2 cellular contexts compared by ENCODE assay signal in the genomic region with DNA sequence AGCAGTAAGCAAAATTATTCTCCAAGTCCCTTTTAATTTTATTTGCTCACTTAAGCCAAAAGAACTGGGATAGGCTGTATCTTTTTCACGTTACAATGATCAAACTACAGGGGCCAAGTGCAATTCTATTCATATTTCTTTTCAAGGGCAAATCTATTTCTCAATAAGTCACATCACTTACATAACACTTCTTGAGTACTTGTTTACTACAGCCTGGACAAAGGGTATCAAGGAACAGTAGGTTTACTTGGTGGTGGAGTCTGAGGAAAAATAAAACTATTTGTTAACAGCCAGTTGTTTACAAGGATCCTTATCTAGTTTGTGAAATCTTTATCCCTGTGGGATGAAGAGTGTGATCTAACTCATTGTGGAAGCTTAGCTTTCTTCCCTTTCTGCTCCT.
TF ChIP-seq lines count a peak whose summit lies in the region.

No MANE protein-coding gene starts in this region.

TF ChIP-seq in liver, 16 proteins besides CTCF, POLR2A, EP300 and RAD21 (continued from another document):
- TF ChIP-seq, protein P1, sequence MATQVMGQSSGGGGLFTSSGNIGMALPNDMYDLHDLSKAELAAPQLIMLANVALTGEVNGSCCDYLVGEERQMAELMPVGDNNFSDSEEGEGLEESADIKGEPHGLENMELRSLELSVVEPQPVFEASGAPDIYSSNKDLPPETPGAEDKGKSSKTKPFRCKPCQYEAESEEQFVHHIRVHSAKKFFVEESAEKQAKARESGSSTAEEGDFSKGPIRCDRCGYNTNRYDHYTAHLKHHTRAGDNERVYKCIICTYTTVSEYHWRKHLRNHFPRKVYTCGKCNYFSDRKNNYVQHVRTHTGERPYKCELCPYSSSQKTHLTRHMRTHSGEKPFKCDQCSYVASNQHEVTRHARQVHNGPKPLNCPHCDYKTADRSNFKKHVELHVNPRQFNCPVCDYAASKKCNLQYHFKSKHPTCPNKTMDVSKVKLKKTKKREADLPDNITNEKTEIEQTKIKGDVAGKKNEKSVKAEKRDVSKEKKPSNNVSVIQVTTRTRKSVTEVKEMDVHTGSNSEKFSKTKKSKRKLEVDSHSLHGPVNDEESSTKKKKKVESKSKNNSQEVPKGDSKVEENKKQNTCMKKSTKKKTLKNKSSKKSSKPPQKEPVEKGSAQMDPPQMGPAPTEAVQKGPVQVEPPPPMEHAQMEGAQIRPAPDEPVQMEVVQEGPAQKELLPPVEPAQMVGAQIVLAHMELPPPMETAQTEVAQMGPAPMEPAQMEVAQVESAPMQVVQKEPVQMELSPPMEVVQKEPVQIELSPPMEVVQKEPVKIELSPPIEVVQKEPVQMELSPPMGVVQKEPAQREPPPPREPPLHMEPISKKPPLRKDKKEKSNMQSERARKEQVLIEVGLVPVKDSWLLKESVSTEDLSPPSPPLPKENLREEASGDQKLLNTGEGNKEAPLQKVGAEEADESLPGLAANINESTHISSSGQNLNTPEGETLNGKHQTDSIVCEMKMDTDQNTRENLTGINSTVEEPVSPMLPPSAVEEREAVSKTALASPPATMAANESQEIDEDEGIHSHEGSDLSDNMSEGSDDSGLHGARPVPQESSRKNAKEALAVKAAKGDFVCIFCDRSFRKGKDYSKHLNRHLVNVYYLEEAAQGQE (IDR thresholded peaks at IDR 0.05): no peak
- TF ChIP-seq ATF3 (IDR thresholded peaks at IDR 0.05): no peak

TF ChIP-seq in HepG2, 621 proteins besides CTCF, POLR2A, EP300 and RAD21 (continued from another document):
- TF ChIP-seq SP5 (CRISPR knock-in tag; IDR thresholded peaks at IDR 0.05; ENCODE audit: borderline replicate concordance, low read depth) (no peak), ZNF383 (CRISPR knock-in tag; IDR thresholded peaks at IDR 0.05; ENCODE audit: borderline replicate concordance) (no peak), NKX3-1 (CRISPR knock-in tag; IDR thresholded peaks at IDR 0.05) (no peak), MBD4 (IDR thresholded peaks at IDR 0.05; ENCODE audit: borderline replicate concordance, low read length) (no peak), ZNF138 (CRISPR knock-in tag; IDR thresholded peaks at IDR 0.05; ENCODE audit: low read depth) (no peak), MEIS2 (CRISPR knock-in tag; IDR thresholded peaks at IDR 0.05) (no peak), ZBTB7B (CRISPR knock-in tag; IDR thresholded peaks at IDR 0.05) (no peak), SNAPC2 (CRISPR knock-in tag; IDR thresholded peaks at IDR 0.05) (no peak), HNRNPH1 (optimal IDR thresholded peaks at IDR 0.05; ENCODE audit: low read depth, low read length) (no peak)
- TF ChIP-seq, protein P2, sequence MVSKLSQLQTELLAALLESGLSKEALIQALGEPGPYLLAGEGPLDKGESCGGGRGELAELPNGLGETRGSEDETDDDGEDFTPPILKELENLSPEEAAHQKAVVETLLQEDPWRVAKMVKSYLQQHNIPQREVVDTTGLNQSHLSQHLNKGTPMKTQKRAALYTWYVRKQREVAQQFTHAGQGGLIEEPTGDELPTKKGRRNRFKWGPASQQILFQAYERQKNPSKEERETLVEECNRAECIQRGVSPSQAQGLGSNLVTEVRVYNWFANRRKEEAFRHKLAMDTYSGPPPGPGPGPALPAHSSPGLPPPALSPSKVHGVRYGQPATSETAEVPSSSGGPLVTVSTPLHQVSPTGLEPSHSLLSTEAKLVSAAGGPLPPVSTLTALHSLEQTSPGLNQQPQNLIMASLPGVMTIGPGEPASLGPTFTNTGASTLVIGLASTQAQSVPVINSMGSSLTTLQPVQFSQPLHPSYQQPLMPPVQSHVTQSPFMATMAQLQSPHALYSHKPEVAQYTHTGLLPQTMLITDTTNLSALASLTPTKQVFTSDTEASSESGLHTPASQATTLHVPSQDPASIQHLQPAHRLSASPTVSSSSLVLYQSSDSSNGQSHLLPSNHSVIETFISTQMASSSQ (IDR thresholded peaks at IDR 0.05; ENCODE audit: low read depth): no peak
- TF ChIP-seq, protein P2 (CRISPR knock-in tag; IDR thresholded peaks at IDR 0.05; ENCODE audit: borderline replicate concordance): no peak
